Comparison of ENCODE assay signal across 27 cellular contexts in genomic region chr14:99634443-99634842, GRCh38. TPM values are rescaled to one million over a fixed set of nuclear protein-coding genes. Genes with fewer than 3 reads are reported as not detected.
"Had no signal": no experiment of that assay in that cellular context is flagged by ENCODE, and none has a peak within 500 bp of the region (broad histone marks: within the 10 kb centered on the region; RNA-seq: fewer than 3 reads in every experiment).

No MANE protein-coding gene starts in this region.

- H3K27me3 ChIP-seq: gastroesophageal sphincter, hepatocyte, thyroid gland, upper lobe of left lung, vagina had no signal

- H3K36me3 Mint-ChIP-seq: activated CD8-positive, alpha-beta memory T cell treated with anti-CD3 and anti-CD28 coated beads, Interleukin-2, amount 10 ng/mL, durations not matched to agents 7 days and 5 days; activated naive CD4-positive, alpha-beta T cell treated with anti-CD3 and anti-CD28 coated beads, Interleukin-2, amount 50 U/mL, for 72 hours; naive thymus-derived CD8-positive, alpha-beta T cell; stimulated activated naive B cell treated with anti-CD40 and anti-IgM and Interleukin-4, amounts not matched to agents 10 μg/mL and 1 μg/mL and 100 μg/mL, for 72 hours; WTC11 had no signal

- H3K36me3 ChIP-seq: gastroesophageal sphincter, stomach, thyroid gland, upper lobe of left lung, vagina had no signal

- H3K27ac Mint-ChIP-seq: activated CD8-positive, alpha-beta memory T cell treated with anti-CD3 and anti-CD28 coated beads, Interleukin-2, amount 10 ng/mL, durations not matched to agents 7 days and 5 days; activated CD8-positive, alpha-beta T cell treated with anti-CD3 and anti-CD28 coated beads, Interleukin-2, amount 10 ng/mL, durations not matched to agents 7 days and 5 days; activated naive CD4-positive, alpha-beta T cell treated with anti-CD3 and anti-CD28 coated beads, Interleukin-2, amount 50 U/mL, for 72 hours; activated T-helper 2 cell treated with anti-CD3 and anti-CD28 coated beads, Interferon-gamma antibody, Interleukin-2, Interleukin-4, amounts not matched to agents 10 μg/mL and 5 μg/mL and 100 μg/mL, durations not matched to agents 14 hours and 24 hours and 36 hours; naive thymus-derived CD8-positive, alpha-beta T cell; progenitor cell of endocrine pancreas; stimulated activated naive B cell treated with anti-CD40 and anti-IgM and Interleukin-4, amounts not matched to agents 10 μg/mL and 1 μg/mL and 100 μg/mL, for 72 hours; T-helper 17 cell; WTC11 had no signal

- H3K4me3 Mint-ChIP-seq: activated CD8-positive, alpha-beta memory T cell treated with anti-CD3 and anti-CD28 coated beads, Interleukin-2, amount 10 ng/mL, durations not matched to agents 7 days and 5 days; activated CD8-positive, alpha-beta T cell treated with anti-CD3 and anti-CD28 coated beads, Interleukin-2, amount 10 ng/mL, durations not matched to agents 7 days and 5 days; central memory CD8-positive, alpha-beta T cell; naive thymus-derived CD8-positive, alpha-beta T cell; stimulated activated naive B cell treated with anti-CD40 and anti-IgM and Interleukin-4, amounts not matched to agents 10 μg/mL and 1 μg/mL and 100 μg/mL, for 72 hours; T-helper 17 cell; WTC11 had no signal

- H3K4me2 ChIP-seq: hepatocyte, smooth muscle cell had no signal

- H3K27ac ChIP-seq: gastroesophageal sphincter, hepatocyte, stomach, thyroid gland, upper lobe of left lung, vagina had no signal

- H3K4me1 Mint-ChIP-seq: activated CD8-positive, alpha-beta memory T cell treated with anti-CD3 and anti-CD28 coated beads, Interleukin-2, amount 10 ng/mL, durations not matched to agents 7 days and 5 days; central memory CD8-positive, alpha-beta T cell; WTC11 had no signal

- H3K9me3 Mint-ChIP-seq: activated naive CD4-positive, alpha-beta T cell treated with anti-CD3 and anti-CD28 coated beads, Interleukin-2, amount 50 U/mL, for 72 hours; activated T-helper 2 cell treated with anti-CD3 and anti-CD28 coated beads, Interferon-gamma antibody, Interleukin-2, Interleukin-4, amounts not matched to agents 10 μg/mL and 5 μg/mL and 100 μg/mL, durations not matched to agents 14 hours and 24 hours and 36 hours; central memory CD8-positive, alpha-beta T cell; naive thymus-derived CD8-positive, alpha-beta T cell; stimulated activated naive B cell treated with anti-CD40 and anti-IgM and Interleukin-4, amounts not matched to agents 10 μg/mL and 1 μg/mL and 100 μg/mL, for 72 hours; WTC11 had no signal

- DNase-seq: activated CD8-positive, alpha-beta memory T cell treated with anti-CD3 and anti-CD28 coated beads, Interleukin-2, amount 10 ng/mL, durations not matched to agents 7 days and 5 days; activated CD8-positive, alpha-beta T cell treated with anti-CD3 and anti-CD28 coated beads, Interleukin-2, amount 10 ng/mL, durations not matched to agents 7 days and 5 days; activated T-cell treated with anti-CD3 and anti-CD28 coated beads, Interleukin-2, amount 50 U/mL, for 48 hours; effector memory CD4-positive, alpha-beta T cell; left cardiac atrium; left ventricle myocardium superior; naive thymus-derived CD8-positive, alpha-beta T cell; stimulated activated CD4-positive, alpha-beta T cell treated with anti-CD3 and anti-CD28 coated beads, Interleukin-1b, Interleukin-23, amount 100 ng/mL, for 48 hours; stimulated activated CD4-positive, alpha-beta T cell treated with anti-CD3 and anti-CD28 coated beads, Interleukin-4, amount 100 ng/mL, for 4 hours; stimulated activated CD8-positive, alpha-beta memory T cell treated with anti-CD3 and anti-CD28 coated beads, Interleukin-4, amount 100 ng/mL, for 48 hours; stimulated activated naive B cell treated with anti-CD40 and anti-IgM and Interleukin-4, amounts not matched to agents 10 μg/mL and 1 μg/mL and 100 μg/mL, for 72 hours; stomach; T-helper 17 cell; thyroid gland; upper lobe of left lung had no signal

- H3K4me3 ChIP-seq: gastroesophageal sphincter, hepatocyte, smooth muscle cell, stomach, thyroid gland, upper lobe of left lung, vagina had no signal

- H3K9me3 ChIP-seq: gastroesophageal sphincter, stomach, thyroid gland, upper lobe of left lung, vagina had no signal

- H3K79me2 ChIP-seq: hepatocyte had no signal

- H2AFZ ChIP-seq: hepatocyte had no signal

- H3K4me1 ChIP-seq: gastroesophageal sphincter, stomach, thyroid gland, upper lobe of left lung, vagina had no signal

- FAIRE-seq: bronchial epithelial cell, colon, keratinocyte had no signal

- ATAC-seq: activated CD8-positive, alpha-beta memory T cell treated with anti-CD3 and anti-CD28 coated beads, Interleukin-2, amount 10 ng/mL, durations not matched to agents 7 days and 5 days; activated CD8-positive, alpha-beta T cell treated with anti-CD3 and anti-CD28 coated beads, Interleukin-2, amount 10 ng/mL, durations not matched to agents 7 days and 5 days; activated naive CD4-positive, alpha-beta T cell treated with anti-CD3 and anti-CD28 coated beads, Interleukin-2, amount 50 U/mL, for 72 hours; gastroesophageal sphincter; left cardiac atrium; left ventricle myocardium superior; naive thymus-derived CD8-positive, alpha-beta T cell; stimulated activated naive B cell treated with anti-CD40 and anti-IgM and Interleukin-4, amounts not matched to agents 10 μg/mL and 1 μg/mL and 100 μg/mL, for 72 hours; T-helper 17 cell; WTC11 had no signal

RNA-seq across cellular contexts. Expression of gene HHIPL1, which starts 10.5 kb away (rescaled TPM):
- total RNA-seq: activated CD8-positive, alpha-beta T cell treated with anti-CD3 and anti-CD28 coated beads, Interleukin-2, amount 10 ng/mL, durations not matched to agents 7 days and 5 days; activated T-helper 2 cell treated with anti-CD3 and anti-CD28 coated beads, Interferon-gamma antibody, Interleukin-2, Interleukin-4, amounts not matched to agents 10 μg/mL and 5 μg/mL and 100 μg/mL, durations not matched to agents 14 hours and 24 hours and 36 hours had no signal
- polyA plus RNA-seq: naive thymus-derived CD8-positive, alpha-beta T cell had no signal

RNA-seq across cellular contexts. Expression of gene CYP46A1, which starts 49.7 kb away (rescaled TPM):
- total RNA-seq: activated CD8-positive, alpha-beta T cell treated with anti-CD3 and anti-CD28 coated beads, Interleukin-2, amount 10 ng/mL, durations not matched to agents 7 days and 5 days; activated T-helper 2 cell treated with anti-CD3 and anti-CD28 coated beads, Interferon-gamma antibody, Interleukin-2, Interleukin-4, amounts not matched to agents 10 μg/mL and 5 μg/mL and 100 μg/mL, durations not matched to agents 14 hours and 24 hours and 36 hours; bronchial epithelial cell had no signal
